In genomic region chr15:31977812-31978662, GRCh38 we compare ENCODE assay signal across 9 cellular contexts. TPM values are rescaled to one million over a fixed set of nuclear protein-coding genes. Genes with fewer than 3 reads are reported as not detected.
A peak's percentile ranks its signal among the peaks of the same experiment; 100 is the strongest.
DNase-seq lines count a peak whose midpoint lies in the region; ATAC-seq and TF ChIP-seq lines count a peak whose summit lies in the region.
"Had no signal": no experiment of that assay in that cellular context is flagged by ENCODE, and none has a peak within 500 bp of the region (broad histone marks: within the 10 kb centered on the region; RNA-seq: fewer than 3 reads in every experiment).

No MANE protein-coding gene starts in this region.

- no peak overlapping the region for H3K27ac Mint-ChIP-seq in activated CD8-positive, alpha-beta T cell treated with anti-CD3 and anti-CD28 coated beads for 36 hours
- no peak overlapping the region for H3K27ac Mint-ChIP-seq in natural killer cell

- H3K4me3 ChIP-seq in HAP-1: no peak overlapping the region
- H3K4me3 ChIP-seq: SK-N-MC had no signal

- in situ Hi-C loops in Caki2 (cut with HindIII; ENCODE audit: low pct_unique_long_range_greater_than_20kb, low sequenced_read_pairs): no loop called here
- in situ Hi-C loops in HAP-1 (cut with MboI; ENCODE audit: low sequenced_read_pairs): no loop called here

- TF ChIP-seq CTCF in activated CD8-positive, alpha-beta T cell treated with anti-CD3 and anti-CD28 coated beads for 36 hours (IDR thresholded peaks at IDR 0.05): peak; percentile 88
- TF ChIP-seq CTCF in natural killer cell (IDR thresholded peaks at IDR 0.05): peak; percentile 79

- peak; percentile 78 for ATAC-seq in activated CD8-positive, alpha-beta T cell treated with anti-CD3 and anti-CD28 coated beads for 36 hours
- peak; percentile 48 to 84 (median 64) for ATAC-seq in natural killer cell

- no peaks in the 10 kb centered on the region for H3K27me3 ChIP-seq in HAP-1 (ENCODE audit: low read depth)

- peaks cover 5% of the 10 kb centered on the region; the same call in 1 of the 2 replicates for H3K4me1 ChIP-seq in HAP-1

- no peak overlapping the region for H3K4me3 Mint-ChIP-seq in activated CD8-positive, alpha-beta T cell treated with anti-CD3 and anti-CD28 coated beads for 36 hours
- H3K4me3 Mint-ChIP-seq in natural killer cell: no peak overlapping the region

- POLR2A ChIA-PET in activated CD8-positive, alpha-beta T cell treated with anti-CD3 and anti-CD28 coated beads for 36 hours (lab: Charles Lee): no interaction called here

- TF ChIP-seq POLR2A in erythroblast (IDR thresholded peaks at IDR 0.05; ENCODE audit: low read length): no peak

- CTCF ChIA-PET in activated CD8-positive, alpha-beta T cell treated with anti-CD3 and anti-CD28 coated beads for 36 hours (lab: Charles Lee): interaction anchor here (0.6 to 2.1 kb wide), 13 partner anchors 9 to 434 kb away, joined by 3 to 9 read pairs (median 4); no protein-coding TSS in a partner anchor

- peak; percentile 44 for DNase-seq in Caki2 (ENCODE audit: low read depth)
- DNase-seq in HAP-1 (ENCODE audit: low spot score in 2 of 2): peak; percentile 41 to 86
- DNase-seq in NCI-H510A treated with DMSO at 0.1 percent for 48 hours (lab: John Stamatoyannopoulos, UW): peak; percentile 12
- peak; percentile 65 for DNase-seq in activated CD8-positive, alpha-beta T cell treated with anti-CD3 and anti-CD28 coated beads for 36 hours
- peak; percentile 25 to 56 for DNase-seq in erythroblast (lab: John Stamatoyannopoulos, UW)
- peak; percentile 44 for DNase-seq in natural killer cell
- DNase-seq in superior temporal gyrus (ENCODE audit: extremely low spot score): peak; percentile 75
- DNase-seq in NCI-H146 (lab: John Stamatoyannopoulos, UW): no peak

- H3K9me3 ChIP-seq in HAP-1: no peaks in the 10 kb centered on the region

- no peaks in the 10 kb centered on the region for H3K36me3 Mint-ChIP-seq in activated CD8-positive, alpha-beta T cell treated with anti-CD3 and anti-CD28 coated beads for 36 hours (ENCODE audit: low read depth)
- no peaks in the 10 kb centered on the region for H3K36me3 Mint-ChIP-seq in natural killer cell

- H3K9me3 Mint-ChIP-seq in activated CD8-positive, alpha-beta T cell treated with anti-CD3 and anti-CD28 coated beads for 36 hours: no peaks in the 10 kb centered on the region
- H3K9me3 Mint-ChIP-seq in natural killer cell: no peaks in the 10 kb centered on the region

- no peaks in the 10 kb centered on the region for H3K36me3 ChIP-seq in HAP-1 (replicated peaks)

- intact Hi-C loops in activated CD8-positive, alpha-beta T cell treated with anti-CD3 and anti-CD28 coated beads for 36 hours (cut with micrococcal nuclease): no loop called here
- intact Hi-C loops in natural killer cell (cut with micrococcal nuclease): no loop called here

- H3K27me3 Mint-ChIP-seq in activated CD8-positive, alpha-beta T cell treated with anti-CD3 and anti-CD28 coated beads for 36 hours: peaks cover 24% of the 10 kb centered on the region
- peaks cover 24 to 40% of the 10 kb centered on the region in 2 donors for H3K27me3 Mint-ChIP-seq in natural killer cell (ENCODE audit: low read depth in 2 of 2)

- peaks cover 6% of the 10 kb centered on the region for H3K4me1 Mint-ChIP-seq in activated CD8-positive, alpha-beta T cell treated with anti-CD3 and anti-CD28 coated beads for 36 hours (ENCODE audit: low read depth)
- peaks cover 10 to 11% of the 10 kb centered on the region in 2 donors for H3K4me1 Mint-ChIP-seq in natural killer cell

RNA-seq across cellular contexts. Expression of gene CHRNA7, which starts 52.3 kb away (rescaled TPM):
- total RNA-seq in Caki2 (2014; rRNA removed; shearing (Covaris generic); ENCODE audit: low replicate concordance): 5.7 TPM in 1 of 2 replicates, not detected in the other
- under 1 TPM in 1 of 2 experiments, not detected in 1; 0.20 TPM for total RNA-seq in activated CD8-positive, alpha-beta T cell treated with anti-CD3 and anti-CD28 coated beads for 36 hours
- 1 to 10 TPM; 3.1 to 5.4 (median 3.7) TPM for total RNA-seq in natural killer cell
